In genomic region chr17:44095388-44095646, GRCh38 we compare ENCODE assay signal across 1 cellular context.
TF ChIP-seq lines count a peak whose summit lies in the region.

No MANE protein-coding gene starts in this region.

TF ChIP-seq in GM23338, 12 proteins besides CTCF, POLR2A, EP300 and RAD21:
- TF ChIP-seq EZH2phosphoT487 (IDR thresholded peaks at IDR 0.05; ENCODE audit: unreplicated experiment) (no peak), POLR2AphosphoS5 (IDR thresholded peaks at IDR 0.05; ENCODE audit: low read depth) (no peak), ZNF462 (CRISPR knock-in tag; IDR thresholded peaks at IDR 0.05) (no peak), ZNF114 (CRISPR knock-in tag; IDR thresholded peaks at IDR 0.05) (no peak), STAT1 (IDR thresholded peaks at IDR 0.05; ENCODE audit: unreplicated experiment) (no peak), ZNF331 (CRISPR knock-in tag; IDR thresholded peaks at IDR 0.05; ENCODE audit: low read depth) (no peak), EZH2 (IDR thresholded peaks at IDR 0.05; ENCODE audit: low read depth, unreplicated experiment) (no peak), REST (IDR thresholded peaks at IDR 0.05; ENCODE audit: unreplicated experiment) (no peak), NANOG (IDR thresholded peaks at IDR 0.05; ENCODE audit: borderline replicate concordance) (no peak), ETS1 (IDR thresholded peaks at IDR 0.05) (no peak), CREB1 (CRISPR knock-in tag; IDR thresholded peaks at IDR 0.05; ENCODE audit: low read depth) (no peak), JUNB (IDR thresholded peaks at IDR 0.05; ENCODE audit: unreplicated experiment) (no peak)
